In the genomic region with DNA sequence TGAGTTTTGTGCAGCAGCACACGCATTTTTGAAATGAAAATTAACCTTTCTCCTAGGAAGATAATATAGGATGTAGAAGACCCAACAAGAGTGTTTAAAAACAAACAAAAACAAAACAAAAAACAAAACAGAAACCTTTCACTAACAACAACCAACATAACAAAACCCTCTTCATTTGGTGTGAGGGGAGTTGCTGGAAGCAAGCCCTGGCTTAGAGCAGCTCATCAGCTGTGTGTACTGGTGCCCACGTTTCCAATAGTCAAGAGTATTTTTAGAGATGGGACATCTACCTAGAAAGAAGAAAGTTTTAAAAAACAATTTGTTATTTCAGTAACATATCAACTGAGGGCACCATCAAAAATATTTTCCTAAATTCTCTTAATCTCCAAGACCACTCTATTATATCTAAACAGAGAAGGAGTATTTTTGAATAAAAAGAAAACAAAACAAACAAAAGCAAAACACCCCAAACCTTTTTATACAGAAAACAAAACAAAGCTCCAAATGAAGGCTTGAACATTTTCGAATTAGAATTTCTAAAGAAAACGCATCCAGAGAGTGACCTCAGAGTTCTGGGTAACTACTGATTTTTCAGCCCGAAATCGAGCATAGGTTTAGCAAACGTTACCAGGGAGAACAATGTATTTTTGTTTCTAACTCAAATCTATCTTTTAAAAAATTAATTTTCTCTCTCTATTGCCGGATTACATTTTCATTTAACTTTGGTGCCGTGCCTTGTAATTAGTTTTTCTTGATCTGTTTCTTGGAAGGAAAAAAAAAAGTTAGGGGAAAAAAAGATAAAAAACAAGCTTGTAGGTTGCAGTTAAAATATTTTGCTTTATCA, we compare ENCODE assay signal across 10 cellular contexts.
DNase-seq lines count a peak whose midpoint lies in the region; ATAC-seq and TF ChIP-seq lines count a peak whose summit lies in the region.
"Had no signal": no experiment of that assay in that cellular context is flagged by ENCODE, and none has a peak within 500 bp of the region (broad histone marks: within the 10 kb centered on the region; RNA-seq: fewer than 3 reads in every experiment).

No MANE protein-coding gene starts in this region.

- peaks cover 59% of the 10 kb centered on the region for H3K27me3 Mint-ChIP-seq in activated CD4-positive, alpha-beta T cell treated with anti-CD3 and anti-CD28 coated beads for 36 hours

- H3K9ac ChIP-seq in iPS-18a (ENCODE audit: low read length) = peak overlapping the region; percentile 73
- H3K9ac ChIP-seq in smooth muscle cell (ENCODE audit: low read depth) = peak overlapping the region; percentile 72
- H3K9ac ChIP-seq: parathyroid adenoma had no signal

- POLR2A ChIA-PET in activated CD4-positive, alpha-beta T cell treated with anti-CD3 and anti-CD28 coated beads for 36 hours (lab: Charles Lee) = no interaction called here
- POLR2A ChIA-PET in PC-9 (lab: Charles Lee; ENCODE audit: unreplicated experiment) = interaction anchor here (0.6 kb wide), 1 partner anchor 10 kb away, joined by 5 read pairs; no protein-coding TSS in a partner anchor

- H3K4me2 ChIP-seq in PC-9 (no peak overlapping the region), smooth muscle cell (peak overlapping the region; percentile 93)
- H3K4me2 ChIP-seq: A549 had no signal

- WGBS in smooth muscle cell (ENCODE audit: low lambda C conversion rate) = 24% methylated on average over 9 of the region's 9 CpGs
- 14 to 19% (median 18%) methylated on average over 9 of the region's 9 CpGs for WGBS in adrenal gland, 4 donors

- peaks cover 19% of the 10 kb centered on the region for H3K4me1 Mint-ChIP-seq in activated CD4-positive, alpha-beta T cell treated with anti-CD3 and anti-CD28 coated beads for 36 hours

- H3F3A ChIP-seq in PC-9 (ENCODE audit: insufficient read depth, low read depth) (peaks cover 12% of the 10 kb centered on the region), smooth muscle cell (ENCODE audit: low read depth) (no peaks in the 10 kb centered on the region)

- H3K27ac Mint-ChIP-seq in activated CD4-positive, alpha-beta T cell treated with anti-CD3 and anti-CD28 coated beads for 36 hours = no peak overlapping the region

- H4K20me1 ChIP-seq in PC-9 (ENCODE audit: insufficient read depth) (no peaks in the 10 kb centered on the region), smooth muscle cell (ENCODE audit: low read depth) (no peaks in the 10 kb centered on the region)

- H3K9me3 ChIP-seq in PC-9 (ENCODE audit: insufficient read depth, low read depth) = peaks cover 5% of the 10 kb centered on the region; the same call in 1 of the 2 replicates
- no peaks in the 10 kb centered on the region for H3K9me3 ChIP-seq in iPS-18a (ENCODE audit: control insufficient read depth, low read depth, low read length)
- H3K9me3 ChIP-seq in smooth muscle cell (replicated peaks; ENCODE audit: low read depth) = no peaks in the 10 kb centered on the region
- H3K9me3 ChIP-seq in adrenal gland (replicated peaks in 1 of 3) = no peaks in the 10 kb centered on the region
- H3K9me3 ChIP-seq: A549 had no signal

- H3K4me3 ChIP-seq in PC-9 = no peak overlapping the region
- H3K4me3 ChIP-seq in iPS-18a (ENCODE audit: low read length) = peak overlapping the region; percentile 76
- H3K4me3 ChIP-seq in smooth muscle cell = peak overlapping the region; percentile 66
- no peak overlapping the region for H3K4me3 ChIP-seq in adrenal gland
- H3K4me3 ChIP-seq: A549 had no signal

- H3K36me3 Mint-ChIP-seq in activated CD4-positive, alpha-beta T cell treated with anti-CD3 and anti-CD28 coated beads for 36 hours (ENCODE audit: low read depth) = no peaks in the 10 kb centered on the region

- H3K4me1 ChIP-seq in PC-9 (replicated peaks; ENCODE audit: insufficient read depth) (peaks cover 11% of the 10 kb centered on the region), iPS-18a (ENCODE audit: control insufficient read depth, low read depth, low read length) (peaks cover 21% of the 10 kb centered on the region), smooth muscle cell (ENCODE audit: low read depth) (peaks cover 19% of the 10 kb centered on the region), adrenal gland (replicated peaks in 1 of 2) (peaks cover 0 to 14% of the 10 kb centered on the region in 2 donors)
- H3K4me1 ChIP-seq: A549 had no signal

- TF ChIP-seq POLR2A in adrenal gland (IDR thresholded peaks at IDR 0.05) = no peak

- BruUV-seq in PC-9 (replicated peaks; lab: Mats Ljungman, UMichigan) = no TSS peak

- H3K9me2 ChIP-seq in PC-9 (ENCODE audit: insufficient read depth) = no peaks in the 10 kb centered on the region

- intact Hi-C loops in activated CD4-positive, alpha-beta T cell treated with anti-CD3 and anti-CD28 coated beads for 36 hours (cut with DNase I, micrococcal nuclease) = loop anchor here (1.0 to 10.0 kb wide), 6 partner anchors 92 to 952 kb away; no protein-coding TSS in a partner anchor
- intact Hi-C loops in PC-9 (cut with micrococcal nuclease; ENCODE audit: unreplicated experiment) (loop anchor here (1.0 kb wide), 3 partner anchors 46 to 632 kb away; no protein-coding TSS in a partner anchor), adrenal gland (cut with DNase I) (loop anchor here in 1 of 2 donors (5.0 kb wide), 1 partner anchor 634 kb away; no protein-coding TSS in a partner anchor)

- H3K9me3 Mint-ChIP-seq in activated CD4-positive, alpha-beta T cell treated with anti-CD3 and anti-CD28 coated beads for 36 hours (ENCODE audit: low read depth) = no peaks in the 10 kb centered on the region

- H3K27ac ChIP-seq in PC-9 (no peak overlapping the region), iPS-18a (ENCODE audit: low read length) (no peak overlapping the region), smooth muscle cell (ENCODE audit: low read depth) (no peak overlapping the region), adrenal gland (no peak overlapping the region)
- H3K27ac ChIP-seq: A549, parathyroid adenoma had no signal

- H3K36me3 ChIP-seq in PC-9 (ENCODE audit: low read depth) (no peaks in the 10 kb centered on the region), iPS-18a (ENCODE audit: control insufficient read depth, low read depth, low read length) (no peaks in the 10 kb centered on the region), smooth muscle cell (ENCODE audit: low read depth) (no peaks in the 10 kb centered on the region), adrenal gland (replicated peaks in 1 of 2) (no peaks in the 10 kb centered on the region)

- peak overlapping the region; percentile 18; the same call in 1 of the 2 replicates for H2AFZ ChIP-seq in PC-9
- H2AFZ ChIP-seq in smooth muscle cell (ENCODE audit: low read depth) = peak overlapping the region; percentile 100
- H2AFZ ChIP-seq: parathyroid adenoma had no signal

- CTCF ChIA-PET in activated CD4-positive, alpha-beta T cell treated with anti-CD3 and anti-CD28 coated beads for 36 hours (lab: Charles Lee) = interaction anchor here (0.6 to 3.6 kb wide), 19 partner anchors 10 to 1900 kb away, joined by 3 to 19 read pairs (median 3); no protein-coding TSS in a partner anchor
- CTCF ChIA-PET in PC-9 (lab: Charles Lee) = no interaction called here

- peak overlapping the region; percentile 77 for H3K4me3 Mint-ChIP-seq in activated CD4-positive, alpha-beta T cell treated with anti-CD3 and anti-CD28 coated beads for 36 hours

- ATAC-seq in activated CD4-positive, alpha-beta T cell treated with anti-CD3 and anti-CD28 coated beads for 36 hours = no peak
- no peak for ATAC-seq in GM21717 (IDR thresholded peaks at IDR 0.05; ENCODE audit: unreplicated experiment)

- H3K79me2 ChIP-seq in PC-9 (ENCODE audit: low read depth) (no peaks in the 10 kb centered on the region), smooth muscle cell (ENCODE audit: low read depth) (no peaks in the 10 kb centered on the region)
- H3K79me2 ChIP-seq: parathyroid adenoma had no signal

- no peaks in the 10 kb centered on the region for H3K27me3 ChIP-seq in PC-9 (ENCODE audit: insufficient read depth, low read depth)
- peaks cover 31% of the 10 kb centered on the region for H3K27me3 ChIP-seq in iPS-18a (ENCODE audit: control insufficient read depth, insufficient read depth, low read length)
- H3K27me3 ChIP-seq in smooth muscle cell (ENCODE audit: low read depth) = peaks cover 6% of the 10 kb centered on the region
- H3K27me3 ChIP-seq in adrenal gland = peaks cover 72% of the 10 kb centered on the region

- no peak for DNase-seq in activated CD4-positive, alpha-beta T cell treated with anti-CD3 and anti-CD28 coated beads for 36 hours
- no peak for DNase-seq in activated CD4-positive, alpha-beta T cell treated with anti-CD3 and anti-CD28 coated beads, Interleukin-2, amount 50 U/mL, for 4 hours
- DNase-seq in PC-9 = no peak
- DNase-seq in smooth muscle cell (lab: John Stamatoyannopoulos, UW; ENCODE audit: unreplicated experiment) = no peak
- no peak for DNase-seq in HCEC 1CT
- no peak for DNase-seq in adrenal gland

- TF ChIP-seq CTCF in PC-9 (conservative IDR thresholded peaks at IDR 0.05) = no peak
- TF ChIP-seq CTCF in smooth muscle cell (IDR thresholded peaks at IDR 0.05; ENCODE audit: borderline replicate concordance, insufficient read depth, poor library complexity, severe bottlenecking) = no peak
- TF ChIP-seq CTCF in adrenal gland (IDR thresholded peaks at IDR 0.05) = no peak

Comparison
In these comparisons a context has a peak if more than half of its experiments do, and no peak if none do; other contexts are left out.
1. H3K4me3 ChIP-seq: peak in iPS-18a (single experiment) and smooth muscle cell (single experiment); none in PC-9 (single experiment) and adrenal gland (0 of 4).